13 cellular contexts compared by ENCODE assay signal in genomic region chr13:53198017-53198416, GRCh38.
DNase-seq lines count a peak whose midpoint lies in the region; ATAC-seq and TF ChIP-seq lines count a peak whose summit lies in the region.
"Had no signal": no experiment of that assay in that cellular context is flagged by ENCODE, and none has a peak within 500 bp of the region (broad histone marks: within the 10 kb centered on the region; RNA-seq: fewer than 3 reads in every experiment).

No MANE protein-coding gene starts in this region.

- H3K4me2 ChIP-seq in H9 (ENCODE audit: insufficient read depth, insufficient read length, low read length): no peak overlapping the region

- no peak overlapping the region for H2AK5ac ChIP-seq in H9 (ENCODE audit: insufficient read length, low read length)

- TF ChIP-seq CTCF in H9 (conservative IDR thresholded peaks at IDR 0.05): peak; percentile 52; the same call in 2 of the 3 replicates

- no peak overlapping the region for H2BK20ac ChIP-seq in H9 (ENCODE audit: low read depth, low read length, poor library complexity, severe bottlenecking)

- H3K27ac Mint-ChIP-seq in H9: no peak overlapping the region
- H3K27ac Mint-ChIP-seq: activated T-helper 17 cell treated with anti-CD3 and anti-CD28 coated beads, Interleukin-2, amount 50 U/mL, for 72 hours; HFFc6; T-helper 2 cell treated with Interferon-gamma antibody and Interleukin-4, amounts not matched to agents 5 μg/mL and 100 μg/mL, for 36 hours had no signal

- no peaks in the 10 kb centered on the region for H3K9me3 ChIP-seq in H9 (ENCODE audit: control insufficient read depth, low read depth, low read length)

- H2BK120ac ChIP-seq in H9 (ENCODE audit: low read depth, low read length, poor library complexity, severe bottlenecking): no peak overlapping the region

- no peaks in the 10 kb centered on the region for H3K9me3 Mint-ChIP-seq in H9
- H3K9me3 Mint-ChIP-seq: activated T-helper 17 cell treated with anti-CD3 and anti-CD28 coated beads, Interleukin-2, amount 50 U/mL, for 72 hours; T-helper 2 cell treated with Interferon-gamma antibody and Interleukin-4, amounts not matched to agents 5 μg/mL and 100 μg/mL, for 36 hours had no signal

- no peaks in the 10 kb centered on the region; a peak in 1 of 7 replicates for H3K36me3 Mint-ChIP-seq in H9 (ENCODE audit: insufficient read depth in 1 of 3, low read depth in 3 of 3)

- no peak overlapping the region for H2BK5ac ChIP-seq in H9 (ENCODE audit: insufficient read length, low read length)

- H3K4me3 Mint-ChIP-seq in H9: no peak overlapping the region
- H3K4me3 Mint-ChIP-seq: activated T-helper 17 cell treated with anti-CD3 and anti-CD28 coated beads, Interleukin-2, amount 50 U/mL, for 72 hours; HFFc6; T-helper 2 cell treated with Interferon-gamma antibody and Interleukin-4, amounts not matched to agents 5 μg/mL and 100 μg/mL, for 36 hours had no signal

- H3K4me1 ChIP-seq in H9 (ENCODE audit: insufficient read depth, low read length): no peaks in the 10 kb centered on the region

- H3K23ac ChIP-seq in H9 (ENCODE audit: insufficient read length, low read depth, low read length): no peak overlapping the region

- H3K23me2 ChIP-seq in H9 (ENCODE audit: insufficient read length, low read depth, low read length, poor library complexity, severe bottlenecking): peaks cover 8% of the 10 kb centered on the region

- no peak overlapping the region for H3K4ac ChIP-seq in H9 (ENCODE audit: low read depth, low read length)

- no peak overlapping the region for H2BK15ac ChIP-seq in H9 (ENCODE audit: low read depth, low read length)

- H2BK12ac ChIP-seq in H9 (ENCODE audit: insufficient read length, low read depth, low read length): no peak overlapping the region

- no peak overlapping the region for H3T11ph ChIP-seq in H9 (ENCODE audit: low read length)

- DNase-seq in DMS53 (lab: John Stamatoyannopoulos, UW) (peak; percentile 39), DMS53 treated with DMSO at 0.1 percent for 48 hours (lab: John Stamatoyannopoulos, UW; ENCODE audit: unreplicated experiment) (no peak), H9 (no peak), NCI-H748 treated with DMSO at 0.1 percent for 48 hours (lab: John Stamatoyannopoulos, UW) (peak; percentile 45), iPS-NIHi7 (ENCODE audit: extremely low spot score) (peak; percentile 31), substantia nigra (lab: John Stamatoyannopoulos, UW) (no peak), NCI-H187 (lab: John Stamatoyannopoulos, UW) (no peak)
- DNase-seq: HFFc6, occipital lobe, small intestine had no signal

- H3K27ac ChIP-seq in H9 (ENCODE audit: insufficient read length, low read depth, low read length) (no peak overlapping the region), substantia nigra (ENCODE audit: low read depth, low read length, poor library complexity, severe bottlenecking) (no peak overlapping the region)

- H3K18ac ChIP-seq in H9 (ENCODE audit: insufficient read length, low read depth, low read length): no peak overlapping the region

- no peak overlapping the region for H4K5ac ChIP-seq in H9 (ENCODE audit: insufficient read length, low read depth, low read length)

- H4K20me1 ChIP-seq in H9 (ENCODE audit: control insufficient read depth, insufficient read depth, insufficient read length): no peaks in the 10 kb centered on the region

- H3K79me1 ChIP-seq in H9 (ENCODE audit: insufficient read depth, low read depth, low read length, poor library complexity, severe bottlenecking): no peaks in the 10 kb centered on the region

- H3K27me3 Mint-ChIP-seq in H9 (ENCODE audit: low read depth): peaks cover 43% of the 10 kb centered on the region

- no peak overlapping the region for H3K56ac ChIP-seq in H9 (ENCODE audit: insufficient read length, low read depth, low read length)

- H4K91ac ChIP-seq in H9 (ENCODE audit: insufficient read length, low read depth, low read length): no peak overlapping the region

- H2AFZ ChIP-seq in H9 (ENCODE audit: low read length): no peak overlapping the region

- H3K79me2 ChIP-seq in H9 (ENCODE audit: insufficient read depth, low read length): no peaks in the 10 kb centered on the region

- H4K8ac ChIP-seq in H9 (replicated peaks; ENCODE audit: insufficient read length, low read depth, low read length): no peak overlapping the region

- ATAC-seq in GM21381 (IDR thresholded peaks at IDR 0.05; ENCODE audit: unreplicated experiment): no peak
- ATAC-seq: activated T-helper 17 cell treated with anti-CD3 and anti-CD28 coated beads, Interleukin-2, amount 50 U/mL, for 72 hours had no signal

- no CpG with 5 or more reads among the region's 1 CpG for WGBS in H9 (ENCODE audit: extremely low coverage, insufficient read length, low lambda C conversion rate)

- no peaks in the 10 kb centered on the region; the same call in 1 of the 2 replicates for H3K27me3 ChIP-seq in H9 (ENCODE audit: insufficient read depth, low read length)

- H3K14ac ChIP-seq in H9 (ENCODE audit: insufficient read depth, low read length): no peak overlapping the region

- peaks cover 4 to 7% of the 10 kb centered on the region in 2 experiments; a peak in 3 of 4 replicates for H3K4me1 Mint-ChIP-seq in H9
- H3K4me1 Mint-ChIP-seq: activated T-helper 17 cell treated with anti-CD3 and anti-CD28 coated beads, Interleukin-2, amount 50 U/mL, for 72 hours had no signal

- no peak overlapping the region for H3K9ac ChIP-seq in H9 (ENCODE audit: extremely low read depth, insufficient read length, low read length)

Comparison
In these comparisons a context has a peak if more than half of its experiments do, and no peak if none do; other contexts are left out.
1. DNase-seq: peak in DMS53 (single experiment), NCI-H748 treated with DMSO at 0.1 percent for 48 hours (single experiment) and iPS-NIHi7 (single experiment); none in DMS53 treated with DMSO at 0.1 percent for 48 hours (single experiment), H9 (single experiment), substantia nigra (0 of 49) and NCI-H187 (0 of 2).